Comparison of ENCODE assay signal across 8 cellular contexts in the genomic region with DNA sequence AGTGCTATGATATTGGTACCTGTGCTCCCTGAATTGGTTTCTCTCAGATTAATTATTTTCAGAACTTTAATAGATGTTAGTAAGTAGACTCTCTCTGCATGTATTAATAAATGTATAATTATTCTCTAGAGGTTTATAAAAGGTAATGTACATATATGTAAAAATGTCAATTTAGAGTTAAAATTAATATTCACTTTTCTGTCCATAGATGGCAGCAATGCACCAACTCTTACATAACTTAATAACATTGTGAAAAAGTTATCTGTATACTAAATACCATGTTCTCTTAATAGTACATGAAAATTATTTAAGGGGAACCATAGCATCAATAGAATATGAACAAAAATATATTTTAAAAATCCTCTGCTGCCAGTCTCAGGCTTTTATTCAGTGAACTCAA.
DNase-seq lines count a peak whose midpoint lies in the region; ATAC-seq, FAIRE-seq and TF ChIP-seq lines count a peak whose summit lies in the region.

No MANE protein-coding gene starts in this region.

- TF ChIP-seq CTCF in bronchial epithelial cell (IDR thresholded peaks at IDR 0.05; ENCODE audit: insufficient read depth, low read length, severe bottlenecking), result no peak
- peak in 3 of 4 donors; percentile 5 to 15 (median 15) for TF ChIP-seq CTCF in pancreas (IDR thresholded peaks at IDR 0.05)

- no peaks in the 10 kb centered on the region for H3K9me3 ChIP-seq in pancreas
- H3K9me3 ChIP-seq in effector memory CD4-positive, alpha-beta T cell (ENCODE audit: control insufficient read depth, low read length), result no peaks in the 10 kb centered on the region

- intact Hi-C loops in pancreas (cut with DNase I), result no loop called here

- peaks cover 0 to 7% (median 0%) of the 10 kb centered on the region in 3 donors for H3K4me1 ChIP-seq in pancreas
- H3K4me1 ChIP-seq in effector memory CD4-positive, alpha-beta T cell (ENCODE audit: control insufficient read depth, insufficient read depth, low read length, poor library complexity, severe bottlenecking), result no peaks in the 10 kb centered on the region

- no peak overlapping the region for H3K27ac ChIP-seq in pancreas
- H3K27ac ChIP-seq in effector memory CD4-positive, alpha-beta T cell (ENCODE audit: insufficient read depth, low read length, poor library complexity, severe bottlenecking), result no peak overlapping the region

- no peaks in the 10 kb centered on the region for H3K27me3 ChIP-seq in bronchial epithelial cell (ENCODE audit: control insufficient read depth, insufficient read depth, low read length)
- H3K27me3 ChIP-seq in pancreas, result no peaks in the 10 kb centered on the region
- H3K27me3 ChIP-seq in effector memory CD4-positive, alpha-beta T cell (replicated peaks; ENCODE audit: control insufficient read depth, insufficient read depth, low read length, poor library complexity, severe bottlenecking), result no peaks in the 10 kb centered on the region

- FAIRE-seq in bronchial epithelial cell (lab: Jason Lieb, UNC) (no peak), pancreas (lab: Jason Lieb, UNC) (peak; percentile 93)

- ATAC-seq in pancreas (peak in 3 of 4 donors; percentile 53 to 64 (median 60)), GM21619 (IDR thresholded peaks at IDR 0.05; ENCODE audit: unreplicated experiment) (no peak)
- ATAC-seq in stimulated activated naive CD8-positive, alpha-beta T cell treated with anti-CD3 and anti-CD28 coated beads, Interleukin-15, Interleukin-2, amounts not matched to agents 100 U/mL and 50 U/mL, for 24 hours, result no peak

- H3K36me3 ChIP-seq in bronchial epithelial cell (ENCODE audit: control insufficient read depth, insufficient read depth, low read length) (no peaks in the 10 kb centered on the region), pancreas (no peaks in the 10 kb centered on the region)
- H3K36me3 ChIP-seq in effector memory CD4-positive, alpha-beta T cell (ENCODE audit: control insufficient read depth, insufficient read depth, low read length), result no peaks in the 10 kb centered on the region

- DNase-seq in NCI-H345 (lab: John Stamatoyannopoulos, UW) (peak; percentile 16), NCI-H345 treated with DMSO at 0.1 percent for 48 hours (lab: John Stamatoyannopoulos, UW; ENCODE audit: unreplicated experiment) (no peak), Kasumi-1 (lab: John Stamatoyannopoulos, UW) (peak; percentile 21 to 31), bronchial epithelial cell (ENCODE audit: low read depth) (peak; percentile 15), pancreas (no peak)
- no peak for DNase-seq in stimulated activated naive CD8-positive, alpha-beta T cell treated with anti-CD3 and anti-CD28 coated beads, Interleukin-15, Interleukin-2, amounts not matched to agents 100 U/mL and 50 U/mL, for 24 hours
- DNase-seq in effector memory CD4-positive, alpha-beta T cell, result no peak

- H3K4me3 ChIP-seq in bronchial epithelial cell (ENCODE audit: low read depth, low read length), result no peak overlapping the region
- H3K4me3 ChIP-seq in pancreas, result no peak overlapping the region
- no peak overlapping the region for H3K4me3 ChIP-seq in effector memory CD4-positive, alpha-beta T cell (ENCODE audit: insufficient read depth, low read depth, low read length, poor library complexity, severe bottlenecking)

Comparison
In these comparisons a context has a peak if more than half of its experiments do, and no peak if none do; other contexts are left out.
1. DNase-seq: peak in NCI-H345 (single experiment), Kasumi-1 (2 of 2) and bronchial epithelial cell (single experiment); none in NCI-H345 treated with DMSO at 0.1 percent for 48 hours (single experiment), pancreas (0 of 6), stimulated activated naive CD8-positive, alpha-beta T cell treated with anti-CD3 and anti-CD28 coated beads, Interleukin-15, Interleukin-2, amounts not matched to agents 100 U/mL and 50 U/mL, for 24 hours (single experiment) and effector memory CD4-positive, alpha-beta T cell (0 of 3).
2. ATAC-seq: peak in pancreas (3 of 4); none in stimulated activated naive CD8-positive, alpha-beta T cell treated with anti-CD3 and anti-CD28 coated beads, Interleukin-15, Interleukin-2, amounts not matched to agents 100 U/mL and 50 U/mL, for 24 hours (single experiment) and GM21619 (single experiment).